ENCODE assay signal across 8 cellular contexts in the genomic region with DNA sequence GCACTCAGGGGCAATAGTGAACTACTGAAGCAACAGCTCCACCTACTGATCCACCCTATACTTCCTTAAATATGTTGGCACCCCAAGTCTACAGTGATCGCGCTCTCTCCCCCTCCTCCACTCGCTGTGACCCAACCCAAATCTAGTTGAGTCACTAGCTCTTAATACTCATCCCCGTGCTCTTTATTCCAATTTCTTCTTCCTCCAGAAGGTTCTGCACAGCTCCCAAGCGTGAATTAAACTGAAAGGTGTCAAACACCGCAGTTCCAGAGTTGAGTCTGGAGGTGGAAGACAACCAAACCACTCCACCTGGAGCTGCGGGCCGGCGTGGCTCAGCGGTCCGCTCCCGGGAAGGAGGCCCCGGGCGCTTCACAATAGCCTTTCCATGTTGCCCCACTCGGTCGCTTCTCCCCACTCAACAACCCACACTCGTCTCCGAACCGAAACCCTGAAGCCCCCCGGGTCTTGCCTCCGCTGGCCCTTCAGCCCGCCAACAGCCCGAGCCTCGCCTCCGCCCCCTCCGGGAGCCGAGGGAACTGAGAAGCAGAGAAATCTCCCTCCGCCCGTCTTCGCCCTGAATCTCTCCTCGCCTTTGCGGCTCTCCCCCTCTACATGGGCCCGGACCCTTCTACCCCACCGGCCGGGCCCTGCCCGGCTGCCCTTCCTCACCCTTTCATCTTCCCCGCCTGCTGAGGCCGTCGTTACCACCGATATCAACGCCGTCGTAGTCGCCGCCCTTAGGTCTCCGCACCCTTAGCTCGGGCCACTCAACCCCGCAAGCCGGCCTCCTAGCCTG. TPM values are rescaled to one million over a fixed set of nuclear protein-coding genes. Genes with fewer than 3 reads are reported as not detected.
DNase-seq lines count a peak whose midpoint lies in the region; ATAC-seq and TF ChIP-seq lines count a peak whose summit lies in the region.

No MANE protein-coding gene starts in this region.

- peaks cover 48% of the 10 kb centered on the region for H3K4me1 Mint-ChIP-seq in activated naive CD8-positive, alpha-beta T cell treated with anti-CD3 and anti-CD28 coated beads, Interleukin-2, amount 10 ng/mL, durations not matched to agents 7 days and 5 days
- peaks cover 39% of the 10 kb centered on the region for H3K4me1 Mint-ChIP-seq in type B pancreatic cell (ENCODE audit: unreplicated experiment)

- TF ChIP-seq CTCF in GM06990 (IDR thresholded peaks at IDR 0.05; ENCODE audit: insufficient read depth, low read length, poor library complexity, severe bottlenecking) (peak; percentile 70), type B pancreatic cell (conservative IDR thresholded peaks at IDR 0.05) (peak; percentile 66)

- peak overlapping the region; percentile 79 for H2BK5ac ChIP-seq in trophoblast cell (ENCODE audit: low read depth, low read length, poor library complexity)

- peak overlapping the region; percentile 21 for H2AK5ac ChIP-seq in trophoblast cell (ENCODE audit: low read length)

- H3K27me3 ChIP-seq in GM06990 (replicated peaks; ENCODE audit: control insufficient read depth, insufficient read depth, low read length) = no peaks in the 10 kb centered on the region
- H3K27me3 ChIP-seq in trophoblast cell (ENCODE audit: insufficient read depth, low read length) = no peaks in the 10 kb centered on the region

- no peaks in the 10 kb centered on the region for H3K27me3 Mint-ChIP-seq in activated naive CD8-positive, alpha-beta T cell treated with anti-CD3 and anti-CD28 coated beads, Interleukin-2, amount 10 ng/mL, durations not matched to agents 7 days and 5 days
- H3K27me3 Mint-ChIP-seq in type B pancreatic cell = no peaks in the 10 kb centered on the region

- H3K4me3 Mint-ChIP-seq in activated naive CD8-positive, alpha-beta T cell treated with anti-CD3 and anti-CD28 coated beads, Interleukin-2, amount 10 ng/mL, durations not matched to agents 7 days and 5 days = peak overlapping the region; percentile 96
- peak overlapping the region; percentile 98 for H3K4me3 Mint-ChIP-seq in type B pancreatic cell

- H3K36me3 Mint-ChIP-seq in activated naive CD8-positive, alpha-beta T cell treated with anti-CD3 and anti-CD28 coated beads, Interleukin-2, amount 10 ng/mL, durations not matched to agents 7 days and 5 days = peaks cover 15% of the 10 kb centered on the region
- H3K36me3 Mint-ChIP-seq in type B pancreatic cell = peaks cover 4% of the 10 kb centered on the region

- peak overlapping the region; percentile 98 for H4K8ac ChIP-seq in trophoblast cell (ENCODE audit: low read depth, low read length)

- peak overlapping the region; percentile 71 for H3K4ac ChIP-seq in trophoblast cell (ENCODE audit: low read depth, low read length)

- no peaks in the 10 kb centered on the region for H3K9me3 Mint-ChIP-seq in activated naive CD8-positive, alpha-beta T cell treated with anti-CD3 and anti-CD28 coated beads, Interleukin-2, amount 10 ng/mL, durations not matched to agents 7 days and 5 days
- H3K9me3 Mint-ChIP-seq in type B pancreatic cell = no peaks in the 10 kb centered on the region

- H3K79me2 ChIP-seq in trophoblast cell (ENCODE audit: control insufficient read depth, insufficient read depth, low read length, poor library complexity) = peaks cover 15% of the 10 kb centered on the region

- H4K12ac ChIP-seq in trophoblast cell (ENCODE audit: low read depth, low read length) = peak overlapping the region; percentile 26

- H3K9me3 ChIP-seq in trophoblast cell (ENCODE audit: insufficient read depth, low read depth, low read length) = no peaks in the 10 kb centered on the region

- ATAC-seq in HG02759 (IDR thresholded peaks at IDR 0.05; ENCODE audit: unreplicated experiment) = peak; percentile 52
- ATAC-seq in activated naive CD8-positive, alpha-beta T cell treated with anti-CD3 and anti-CD28 coated beads, Interleukin-2, amount 10 ng/mL, durations not matched to agents 7 days and 5 days (ENCODE audit: low read depth) = peak; percentile 73
- ATAC-seq in Right ventricle myocardium inferior = peak; percentile 66

- peak overlapping the region; percentile 91 for H3K27ac ChIP-seq in trophoblast cell (ENCODE audit: low read depth, low read length)

- peak overlapping the region; percentile 54 for H2AFZ ChIP-seq in trophoblast cell (ENCODE audit: insufficient read depth, low read length, poor library complexity)

- WGBS in trophoblast cell (ENCODE audit: extremely low coverage, insufficient coverage, insufficient read length) = no CpG with 5 or more reads among the region's 49 CpGs

- H3K4me2 ChIP-seq in trophoblast cell (ENCODE audit: low read length) = peak overlapping the region; percentile 80

- peaks cover 3% of the 10 kb centered on the region in 2 experiments for H3K4me1 ChIP-seq in trophoblast cell (ENCODE audit: control insufficient read depth in 1 of 2, insufficient read depth in 2 of 2, low read length in 2 of 2)

- no peak overlapping the region for H3K23ac ChIP-seq in trophoblast cell (ENCODE audit: low read length)

- DNase-seq in GM06990 (ENCODE audit: extremely low read depth, insufficient read length) (peak; percentile 82), NCI-H1105 treated with DMSO at 0.1 percent for 48 hours (lab: John Stamatoyannopoulos, UW) (peak; percentile 77), SKM-1 treated with dmso at 0.1 percent for 144 hours (lab: John Stamatoyannopoulos, UW; ENCODE audit: unreplicated experiment) (peak; percentile 97), Right ventricle myocardium inferior (ENCODE audit: missing footprints) (peak; percentile 76), trophoblast cell (peak; percentile 63 to 72), type B pancreatic cell (ENCODE audit: extremely low spot score, unreplicated experiment) (peak; percentile 81)
- no peak for DNase-seq in activated naive CD8-positive, alpha-beta T cell treated with anti-CD3 and anti-CD28 coated beads, Interleukin-2, amount 10 ng/mL, durations not matched to agents 7 days and 5 days

- H2BK120ac ChIP-seq in trophoblast cell (ENCODE audit: insufficient read depth, low read length, poor library complexity) = peak overlapping the region; percentile 55

- peak overlapping the region; percentile 94 for H3K14ac ChIP-seq in trophoblast cell (ENCODE audit: low read length)

- H3K27ac Mint-ChIP-seq in activated naive CD8-positive, alpha-beta T cell treated with anti-CD3 and anti-CD28 coated beads, Interleukin-2, amount 10 ng/mL, durations not matched to agents 7 days and 5 days = peak overlapping the region; percentile 99
- H3K27ac Mint-ChIP-seq in type B pancreatic cell = peak overlapping the region; percentile 100

- H3K9ac ChIP-seq in trophoblast cell (ENCODE audit: low read length) = peak overlapping the region; percentile 94

- POLR2A ChIA-PET in activated naive CD8-positive, alpha-beta T cell treated with anti-CD3 and anti-CD28 coated beads, Interleukin-2, amount 10 ng/mL, durations not matched to agents 7 days and 5 days (lab: Charles Lee) = interaction anchor here (0.6 to 2.7 kb wide), 6 partner anchors 7 to 726 kb away, joined by 3 to 20 read pairs (median 6); partner anchors contain the start of gene USF3

- H3K4me3 ChIP-seq in GM06990 (replicated peaks; ENCODE audit: low read depth, low read length) = peak overlapping the region; percentile 82
- peak overlapping the region; percentile 85 for H3K4me3 ChIP-seq in trophoblast cell (ENCODE audit: low read depth, low read length)

- H3K36me3 ChIP-seq in GM06990 (ENCODE audit: control insufficient read depth, insufficient read depth, low read length) (no peaks in the 10 kb centered on the region), trophoblast cell (ENCODE audit: control insufficient read depth in 1 of 2, insufficient read depth in 2 of 2, low read length in 2 of 2) (no peaks in the 10 kb centered on the region)

- H3K79me1 ChIP-seq in trophoblast cell (ENCODE audit: low read length) = peaks cover 17% of the 10 kb centered on the region

- peak overlapping the region; percentile 90 for H3K18ac ChIP-seq in trophoblast cell (ENCODE audit: low read length)

- peak overlapping the region; percentile 81 for H4K91ac ChIP-seq in trophoblast cell (ENCODE audit: low read depth, low read length)

- intact Hi-C loops in Right ventricle myocardium inferior (cut with DNase I) = loop anchor here (1.0 to 10.0 kb wide), 5 partner anchors 39 to 1401 kb away; partner anchors contain the start of genes CCDC191, QTRT2, USF3 and ZBTB20

- H2BK12ac ChIP-seq in trophoblast cell (ENCODE audit: low read length) = no peak overlapping the region

RNA-seq across cellular contexts. Expression of gene NAA50, which starts 0.6 kb away (rescaled TPM):
- total RNA-seq in activated naive CD8-positive, alpha-beta T cell treated with anti-CD3 and anti-CD28 coated beads, Interleukin-2, amount 10 ng/mL, durations not matched to agents 7 days and 5 days = 10 to 100 TPM; 90.9 to 91.0 TPM
- total RNA-seq in Right ventricle myocardium inferior (80.8 TPM), type B pancreatic cell (ENCODE audit: low replicate concordance) (117 and 138 TPM in 2 replicates)
- polyA plus RNA-seq in trophoblast cell (2013) = 111 and 115 TPM in 2 replicates

RNA-seq across cellular contexts. Expression of gene ATP6V1A, which starts 1.4 kb away (rescaled TPM):
- 10 to 100 TPM; 32.9 to 36.5 TPM for total RNA-seq in activated naive CD8-positive, alpha-beta T cell treated with anti-CD3 and anti-CD28 coated beads, Interleukin-2, amount 10 ng/mL, durations not matched to agents 7 days and 5 days
- total RNA-seq in Right ventricle myocardium inferior (23.9 TPM), type B pancreatic cell (ENCODE audit: low replicate concordance) (71.5 and 91.0 TPM in 2 replicates)
- 38.7 and 40.8 TPM in 2 replicates for polyA plus RNA-seq in trophoblast cell (2013)

RNA-seq across cellular contexts. Expression of gene USF3, which starts 49.0 kb away (rescaled TPM):
- 10 to 100 TPM; 20.6 to 20.9 TPM for total RNA-seq in activated naive CD8-positive, alpha-beta T cell treated with anti-CD3 and anti-CD28 coated beads, Interleukin-2, amount 10 ng/mL, durations not matched to agents 7 days and 5 days
- total RNA-seq in Right ventricle myocardium inferior (12.9 TPM), type B pancreatic cell (ENCODE audit: low replicate concordance) (14.1 and 20.8 TPM in 2 replicates)
- 9.3 and 9.6 TPM in 2 replicates for polyA plus RNA-seq in trophoblast cell (2013)
